In genomic region chr7:138515001-138515528, GRCh38 we compare ENCODE assay signal across 1 cellular context.
TF ChIP-seq lines count a peak whose summit lies in the region.

No MANE protein-coding gene starts in this region.

TF ChIP-seq in GM12878, 131 proteins besides CTCF, POLR2A, EP300 and RAD21:
- TF ChIP-seq NBN (IDR thresholded peaks at IDR 0.05) (0 out of 2 replicates have a peak, but pooled peaks have one; percentile 24), MLLT1 (IDR thresholded peaks at IDR 0.05) (0 out of 2 replicates have a peak, but pooled peaks have one; percentile 20), NR2C1 (IDR thresholded peaks at IDR 0.05) (peak; percentile 81), ATF7 (IDR thresholded peaks at IDR 0.05; ENCODE audit: low read depth) (0 out of 2 replicates have a peak, but pooled peaks have one; percentile 17), SIX5 (IDR thresholded peaks at IDR 0.05; ENCODE audit: low read depth, low read length, severe bottlenecking) (no peak), IKZF2 (IDR thresholded peaks at IDR 0.05) (peak in 1 of 2 experiments; percentile 19; a peak in 2 of 4 replicates), DPF2 (IDR thresholded peaks at IDR 0.05) (0 out of 2 replicates have a peak, but pooled peaks have one; percentile 26), MTA2 (IDR thresholded peaks at IDR 0.05; ENCODE audit: low read depth) (peak; percentile 23; the same call in 1 of the 2 replicates), HDAC2 (IDR thresholded peaks at IDR 0.05) (no peak), ZNF687 (IDR thresholded peaks at IDR 0.05) (peak; percentile 85)
